In the genomic region with DNA sequence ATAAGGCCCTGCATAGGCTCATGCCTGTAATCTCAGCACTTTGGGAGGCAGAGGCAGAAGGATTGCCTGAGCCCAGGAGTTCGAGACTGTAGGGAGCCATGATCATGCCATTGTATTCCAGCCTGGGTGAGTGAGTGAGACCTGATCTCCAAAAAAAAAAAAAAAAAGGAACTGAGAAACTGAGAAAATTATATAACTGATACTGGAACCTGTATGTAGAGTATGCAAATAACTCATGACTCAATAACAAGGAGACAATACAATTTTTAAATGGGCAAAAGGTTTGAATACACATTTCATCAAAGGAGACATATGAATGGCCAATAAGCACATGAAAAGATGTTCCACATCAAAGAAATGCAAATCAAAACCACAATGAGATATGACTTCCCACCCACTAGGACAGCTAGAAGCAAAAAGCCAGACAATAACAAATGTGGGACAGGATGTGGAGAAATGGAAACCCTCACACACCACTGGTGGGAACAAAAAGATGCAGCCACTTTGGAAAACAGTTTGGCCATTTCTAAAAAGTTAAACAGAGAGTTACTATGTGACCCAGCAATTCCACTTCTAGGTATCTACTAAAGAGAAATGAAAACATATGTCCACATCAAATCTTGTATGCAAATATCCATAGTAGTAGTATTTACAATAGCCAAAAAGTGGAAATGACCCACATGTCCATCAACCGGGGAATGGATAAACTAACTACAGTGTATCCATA, we compare ENCODE assay signal across 10 cellular contexts.
A peak's percentile ranks its signal among the peaks of the same experiment; 100 is the strongest.
DNase-seq lines count a peak whose midpoint lies in the region; ATAC-seq and TF ChIP-seq lines count a peak whose summit lies in the region.
"Had no signal": no experiment of that assay in that cellular context is flagged by ENCODE, and none has a peak within 500 bp of the region (broad histone marks: within the 10 kb centered on the region; RNA-seq: fewer than 3 reads in every experiment).

No MANE protein-coding gene starts in this region.

- no peaks in the 10 kb centered on the region for H3K27me3 Mint-ChIP-seq in activated T-cell treated with anti-CD3 and anti-CD28 coated beads, Interleukin-2, amount 50 U/mL, for 24 hours

- CTCF ChIA-PET in PC-9 (lab: Charles Lee), result no interaction called here

- POLR2A ChIA-PET in PC-9 (lab: Charles Lee; ENCODE audit: unreplicated experiment), result no interaction called here

- H3K9me3 Mint-ChIP-seq in activated T-cell treated with anti-CD3 and anti-CD28 coated beads, Interleukin-2, amount 50 U/mL, for 24 hours, result no peaks in the 10 kb centered on the region

- no peak overlapping the region for H2AFZ ChIP-seq in PC-9

- ATAC-seq in HG02943 (IDR thresholded peaks at IDR 0.05; ENCODE audit: low read depth, unreplicated experiment), result peak; percentile 50
- ATAC-seq in stimulated activated naive CD8-positive, alpha-beta T cell treated with anti-CD3 and anti-CD28 coated beads, Interleukin-15, Interleukin-2, amounts not matched to agents 100 U/mL and 50 U/mL, for 24 hours, result peak; percentile 76

- peaks cover 74% of the 10 kb centered on the region for H3K4me1 ChIP-seq in PC-9 (replicated peaks; ENCODE audit: insufficient read depth)

- H3K9me3 ChIP-seq in PC-9 (ENCODE audit: insufficient read depth, low read depth) (no peaks in the 10 kb centered on the region), WERI-Rb-1 (ENCODE audit: severe bottlenecking) (peaks cover 3% of the 10 kb centered on the region)
- H3K9me3 ChIP-seq: adrenal gland had no signal

- H3K79me2 ChIP-seq in PC-9 (ENCODE audit: low read depth), result peaks cover 13% of the 10 kb centered on the region

- no TSS peak for BruUV-seq in PC-9 (replicated peaks; lab: Mats Ljungman, UMichigan)

- no peak overlapping the region for H3K4me3 Mint-ChIP-seq in activated T-cell treated with anti-CD3 and anti-CD28 coated beads, Interleukin-2, amount 50 U/mL, for 24 hours

- H3K4me2 ChIP-seq in PC-9, result peak overlapping the region; percentile 18

- no peaks in the 10 kb centered on the region for H4K20me1 ChIP-seq in PC-9 (ENCODE audit: insufficient read depth)

- H3K27ac Mint-ChIP-seq in activated T-cell treated with anti-CD3 and anti-CD28 coated beads, Interleukin-2, amount 50 U/mL, for 24 hours, result peak overlapping the region; percentile 74

- H3K27me3 ChIP-seq in PC-9 (ENCODE audit: insufficient read depth, low read depth) (no peaks in the 10 kb centered on the region), WERI-Rb-1 (ENCODE audit: insufficient read depth, low read depth, severe bottlenecking) (no peaks in the 10 kb centered on the region)
- H3K27me3 ChIP-seq: adrenal gland had no signal

- H3K4me3 ChIP-seq in PC-9 (no peak overlapping the region), WERI-Rb-1 (ENCODE audit: low read depth, low read length) (no peak overlapping the region)
- H3K4me3 ChIP-seq: adrenal gland had no signal

- no peaks in the 10 kb centered on the region for H3K36me3 ChIP-seq in PC-9 (ENCODE audit: low read depth)
- H3K36me3 ChIP-seq in WERI-Rb-1, result peaks cover 20% of the 10 kb centered on the region
- H3K36me3 ChIP-seq: adrenal gland had no signal

- H3K27ac ChIP-seq in PC-9, result peak overlapping the region; percentile 59
- no peak overlapping the region for H3K27ac ChIP-seq in WERI-Rb-1

- H3F3A ChIP-seq in PC-9 (ENCODE audit: insufficient read depth, low read depth), result peaks cover 32% of the 10 kb centered on the region; the same call in 1 of the 2 replicates

- DNase-seq in activated T-cell treated with anti-CD3 and anti-CD28 coated beads, Interleukin-2, amount 50 U/mL, for 24 hours, result no peak
- DNase-seq in activated T-cell treated with anti-CD3 and anti-CD28 coated beads, Interleukin-2, amount 50 U/mL, for 48 hours, result no peak
- no peak for DNase-seq in PC-9
- no peak for DNase-seq in stimulated activated naive CD8-positive, alpha-beta T cell treated with anti-CD3 and anti-CD28 coated beads, Interleukin-15, Interleukin-2, amounts not matched to agents 100 U/mL and 50 U/mL, for 24 hours
- no peak for DNase-seq in stimulated activated CD4-positive, alpha-beta T cell treated with anti-CD3 and anti-CD28 coated beads, Interleukin-12 subunit alpha, Interleukin-12 subunit beta, amount 100 ng/mL, for 4 hours
- no peak for DNase-seq in WERI-Rb-1
- DNase-seq in hypothalamus (lab: John Stamatoyannopoulos, UW), result no peak
- DNase-seq: NCI-H2029 treated with DMSO at 0.1 percent for 48 hours had no signal

- intact Hi-C loops in PC-9 (cut with micrococcal nuclease; ENCODE audit: unreplicated experiment), result no loop called here

- no peaks in the 10 kb centered on the region for H3K9me2 ChIP-seq in PC-9 (ENCODE audit: insufficient read depth)

- H3K36me3 Mint-ChIP-seq in activated T-cell treated with anti-CD3 and anti-CD28 coated beads, Interleukin-2, amount 50 U/mL, for 24 hours (ENCODE audit: low read depth), result peaks cover 26% of the 10 kb centered on the region

- TF ChIP-seq CTCF in PC-9 (conservative IDR thresholded peaks at IDR 0.05), result no peak
- TF ChIP-seq CTCF in WERI-Rb-1 (IDR thresholded peaks at IDR 0.05; ENCODE audit: low read depth, low read length), result no peak

- peaks cover 86% of the 10 kb centered on the region for H3K4me1 Mint-ChIP-seq in activated T-cell treated with anti-CD3 and anti-CD28 coated beads, Interleukin-2, amount 50 U/mL, for 24 hours (ENCODE audit: low read depth)
